18 cellular contexts compared by ENCODE assay signal in genomic region chr9:4079346-4079745, GRCh38.
"Had no signal": no experiment of that assay in that cellular context is flagged by ENCODE, and none has a peak within 500 bp of the region (broad histone marks: within the 10 kb centered on the region; RNA-seq: fewer than 3 reads in every experiment).

No MANE protein-coding gene starts in this region.

- H3K27me3 Mint-ChIP-seq: type B pancreatic cell had no signal

- H3K36me3 Mint-ChIP-seq: stimulated activated effector memory CD8-positive, alpha-beta T cell treated with anti-CD3 and anti-CD28 coated beads, Interleukin-12 subunit alpha, Interleukin-12 subunit beta, amount 100 ng/mL, for 72 hours; type B pancreatic cell had no signal

- H3K9me3 Mint-ChIP-seq: type B pancreatic cell had no signal

- H3K4me1 ChIP-seq: pancreas had no signal

- H3K27ac Mint-ChIP-seq: naive thymus-derived CD8-positive, alpha-beta T cell; stimulated activated effector memory CD8-positive, alpha-beta T cell treated with anti-CD3 and anti-CD28 coated beads, Interleukin-12 subunit alpha, Interleukin-12 subunit beta, amount 100 ng/mL, for 72 hours; type B pancreatic cell had no signal

- H3K27ac ChIP-seq: dorsolateral prefrontal cortex, neutrophil, pancreas, tibial artery had no signal

- DNase-seq: dorsolateral prefrontal cortex; effector CD4-positive, alpha-beta T cell; mesendoderm; midbrain; naive thymus-derived CD8-positive, alpha-beta T cell; pancreas; stimulated activated CD4-positive, alpha-beta T cell treated with anti-CD3 and anti-CD28 coated beads, Interleukin-2, amount 100 ng/mL, for 24 hours; stimulated activated CD4-positive, alpha-beta T cell treated with anti-CD3 and anti-CD28 coated beads, Interleukin-4, amount 100 ng/mL, for 24 hours; stimulated activated naive CD4-positive, alpha-beta T cell treated with Interleukin-2 at 50 U/mL for 16 hours; stomach; tibial artery had no signal

- H3K4me1 Mint-ChIP-seq: stimulated activated effector memory CD8-positive, alpha-beta T cell treated with anti-CD3 and anti-CD28 coated beads, Interleukin-12 subunit alpha, Interleukin-12 subunit beta, amount 100 ng/mL, for 72 hours had no signal

- ATAC-seq: naive thymus-derived CD8-positive, alpha-beta T cell; pancreas; sciatic nerve; stimulated activated effector memory CD8-positive, alpha-beta T cell treated with anti-CD3 and anti-CD28 coated beads, Interleukin-12 subunit alpha, Interleukin-12 subunit beta, amount 100 ng/mL, for 72 hours had no signal

- H3K4me3 Mint-ChIP-seq: naive thymus-derived CD8-positive, alpha-beta T cell; stimulated activated effector memory CD8-positive, alpha-beta T cell treated with anti-CD3 and anti-CD28 coated beads, Interleukin-12 subunit alpha, Interleukin-12 subunit beta, amount 100 ng/mL, for 72 hours; type B pancreatic cell had no signal

- H3K27me3 ChIP-seq: dorsolateral prefrontal cortex, neutrophil, pancreas, stomach, tibial artery had no signal

- FAIRE-seq: colon, frontal cortex, keratinocyte, pancreas had no signal

- H3K9me3 ChIP-seq: neutrophil, pancreas, stomach, tibial artery had no signal

- H3K4me3 ChIP-seq: dorsolateral prefrontal cortex, pancreas, stomach, tibial artery had no signal

- H3K36me3 ChIP-seq: neutrophil, pancreas, stomach, tibial artery had no signal
